17 cellular contexts compared by ENCODE assay signal in genomic region chr9:129446828-129447550, GRCh38.
DNase-seq lines count a peak whose midpoint lies in the region; ATAC-seq, FAIRE-seq and TF ChIP-seq lines count a peak whose summit lies in the region.
"Had no signal": no experiment of that assay in that cellular context is flagged by ENCODE, and none has a peak within 500 bp of the region (broad histone marks: within the 10 kb centered on the region; RNA-seq: fewer than 3 reads in every experiment).

No MANE protein-coding gene starts in this region.

- H3K9me3 ChIP-seq in astrocyte (ENCODE audit: insufficient read depth, low read depth, low read length): no peaks in the 10 kb centered on the region
- peaks cover 0 to 2% of the 10 kb centered on the region in 2 donors for H3K9me3 ChIP-seq in neuronal stem cell (replicated peaks in 1 of 2; ENCODE audit: control insufficient read depth in 2 of 2, insufficient read depth in 1 of 2, low read depth in 1 of 2, low read length in 2 of 2)
- H3K9me3 ChIP-seq in small intestine (ENCODE audit: control insufficient read depth, low read depth): no peaks in the 10 kb centered on the region

- no peaks in the 10 kb centered on the region for H4K20me1 ChIP-seq in astrocyte (ENCODE audit: insufficient read depth, low read length)

- no peak for TF ChIP-seq CTCF in astrocyte (IDR thresholded peaks at IDR 0.05; ENCODE audit: insufficient read depth, low read depth, low read length)

- H4K91ac ChIP-seq in neuronal stem cell (ENCODE audit: low read depth, low read length, poor library complexity): no peak overlapping the region

- no peak overlapping the region for H3K27ac Mint-ChIP-seq in astrocyte (ENCODE audit: unreplicated experiment)
- H3K27ac Mint-ChIP-seq: CD4-positive, alpha-beta T cell; effector memory CD8-positive, alpha-beta T cell had no signal

- H3K4me1 ChIP-seq in astrocyte (ENCODE audit: insufficient read depth, low read length): no peaks in the 10 kb centered on the region
- peaks cover 15 to 25% of the 10 kb centered on the region in 2 donors for H3K4me1 ChIP-seq in neuronal stem cell (ENCODE audit: control insufficient read depth in 2 of 2, insufficient read depth in 1 of 2, low read depth in 1 of 2, low read length in 2 of 2)
- H3K4me1 ChIP-seq in small intestine (ENCODE audit: control insufficient read depth in 2 of 2, insufficient read depth in 1 of 2, low read depth in 1 of 2, low read length in 1 of 2): no peaks in the 10 kb centered on the region
- H3K4me1 ChIP-seq: parathyroid adenoma had no signal

- no peak overlapping the region for H2BK120ac ChIP-seq in neuronal stem cell (ENCODE audit: low read depth, low read length)

- no peak overlapping the region for H4K8ac ChIP-seq in neuronal stem cell (ENCODE audit: low read depth, low read length)

- H3K36me3 Mint-ChIP-seq in astrocyte (ENCODE audit: low read depth, unreplicated experiment): peaks cover 2% of the 10 kb centered on the region

- H3K27me3 ChIP-seq in astrocyte (ENCODE audit: insufficient read depth, low read length) (no peaks in the 10 kb centered on the region), neuronal stem cell (ENCODE audit: control insufficient read depth in 3 of 3, insufficient read depth in 3 of 3, low read depth in 1 of 3, low read length in 3 of 3) (no peaks in the 10 kb centered on the region), small intestine (ENCODE audit: control insufficient read depth in 2 of 2, insufficient read depth in 2 of 2, low read length in 2 of 2) (no peaks in the 10 kb centered on the region)

- no peak overlapping the region for H2AK5ac ChIP-seq in neuronal stem cell (ENCODE audit: low read depth, low read length)

- H3K79me2 ChIP-seq in astrocyte (ENCODE audit: insufficient read depth, low read length): no peaks in the 10 kb centered on the region
- H3K79me2 ChIP-seq: parathyroid adenoma had no signal

- H3K4me3 ChIP-seq in astrocyte (ENCODE audit: insufficient read depth, low read depth, low read length) (no peak overlapping the region), neuronal stem cell (ENCODE audit: low read length in 2 of 2) (no peak overlapping the region), small intestine (ENCODE audit: low read depth in 1 of 2, low read length in 2 of 2) (no peak overlapping the region)

- H2BK12ac ChIP-seq in neuronal stem cell (ENCODE audit: low read length): no peak overlapping the region

- no peak overlapping the region for H2BK5ac ChIP-seq in neuronal stem cell (ENCODE audit: low read length)

- DNase-seq in ELF-1 (ENCODE audit: low read depth, low spot score) (peak; percentile 54), NCI-H2196 treated with DMSO at 0.1 percent for 48 hours (lab: John Stamatoyannopoulos, UW; ENCODE audit: unreplicated experiment) (peak; percentile 29), astrocyte (ENCODE audit: low read depth) (no peak), neuronal stem cell (ENCODE audit: low spot score) (no peak), small intestine (no peak)
- DNase-seq: activated CD4-positive, alpha-beta T cell treated with anti-CD3 and anti-CD28 coated beads, Interleukin-2, amount 50 U/mL, for 48 hours; CD4-positive, alpha-beta T cell; effector memory CD8-positive, alpha-beta T cell; foreskin melanocyte; NCI-H1092 treated with DMSO at 0.1 percent for 48 hours; NCI-H526 treated with DMSO at 0.1 percent for 48 hours; T1000; trophoblast cell had no signal

- H3K14ac ChIP-seq in neuronal stem cell (ENCODE audit: low read length): no peak overlapping the region

- no peak overlapping the region for H3K23ac ChIP-seq in neuronal stem cell (ENCODE audit: low read depth, low read length, poor library complexity)

- no peak for ATAC-seq in HG02642 (IDR thresholded peaks at IDR 0.05; ENCODE audit: poor library complexity, unreplicated experiment)
- ATAC-seq in GM21737 (IDR thresholded peaks at IDR 0.05; ENCODE audit: unreplicated experiment): no peak
- ATAC-seq: effector memory CD8-positive, alpha-beta T cell had no signal

- H3K27ac ChIP-seq in astrocyte (ENCODE audit: low read depth, low read length) (no peak overlapping the region), neuronal stem cell (replicated peaks; ENCODE audit: low read length) (no peak overlapping the region), small intestine (ENCODE audit: low read depth in 1 of 2, low read length in 1 of 2) (no peak overlapping the region)
- H3K27ac ChIP-seq: parathyroid adenoma had no signal

- H3K4me3 Mint-ChIP-seq in astrocyte (ENCODE audit: unreplicated experiment): no peak overlapping the region
- H3K4me3 Mint-ChIP-seq: CD4-positive, alpha-beta T cell; effector memory CD8-positive, alpha-beta T cell had no signal

- H3K18ac ChIP-seq in neuronal stem cell (ENCODE audit: low read length): no peak overlapping the region

- no peak overlapping the region for H3K4me2 ChIP-seq in astrocyte (ENCODE audit: low read length)
- no peak overlapping the region for H3K4me2 ChIP-seq in neuronal stem cell (ENCODE audit: insufficient read depth, low read length, poor library complexity, severe bottlenecking)

- peaks cover 3% of the 10 kb centered on the region for H3K9me3 Mint-ChIP-seq in astrocyte (ENCODE audit: unreplicated experiment)
- H3K9me3 Mint-ChIP-seq: CD4-positive, alpha-beta T cell; effector memory CD8-positive, alpha-beta T cell had no signal

- peaks cover 18% of the 10 kb centered on the region for H3K27me3 Mint-ChIP-seq in astrocyte (ENCODE audit: low read depth, unreplicated experiment)
- H3K27me3 Mint-ChIP-seq: effector memory CD8-positive, alpha-beta T cell had no signal

- WGBS in neuronal stem cell (ENCODE audit: extremely low coverage in 2 of 2, insufficient read length in 2 of 2, insufficient replicate concordance in 1 of 2), 2 donors: no CpG with 5 or more reads among the region's 14 CpGs
- 62 to 85% (median 82%) methylated on average over 14 of the region's 14 CpGs for WGBS in small intestine, 3 donors

- H2AFZ ChIP-seq in astrocyte (ENCODE audit: low read depth, low read length): peak overlapping the region; percentile 64
- peak overlapping the region; percentile 54 for H2AFZ ChIP-seq in neuronal stem cell (ENCODE audit: low read length)
- H2AFZ ChIP-seq: parathyroid adenoma had no signal

- H3K36me3 ChIP-seq in astrocyte (ENCODE audit: insufficient read depth, low read length): no peaks in the 10 kb centered on the region
- H3K36me3 ChIP-seq in neuronal stem cell (replicated peaks in 1 of 2; ENCODE audit: control insufficient read depth in 2 of 2, insufficient read depth in 2 of 2, low read length in 2 of 2): no peaks in the 10 kb centered on the region
- H3K36me3 ChIP-seq in small intestine (ENCODE audit: control insufficient read depth in 2 of 2, insufficient read depth in 2 of 2, low read length in 2 of 2): no peaks in the 10 kb centered on the region

- no peak for FAIRE-seq in astrocyte (lab: Jason Lieb, UNC)
- no peak for FAIRE-seq in small intestine (lab: Jason Lieb, UNC)
- FAIRE-seq: G401.6 had no signal

- peaks cover 3% of the 10 kb centered on the region for H3K4me1 Mint-ChIP-seq in astrocyte (ENCODE audit: low read depth, unreplicated experiment)

- H3K9ac ChIP-seq in astrocyte (ENCODE audit: low read length): no peak overlapping the region
- H3K9ac ChIP-seq in neuronal stem cell (ENCODE audit: low read depth, low read length, poor library complexity): no peak overlapping the region
- H3K9ac ChIP-seq: parathyroid adenoma had no signal

- H3K4ac ChIP-seq in neuronal stem cell (ENCODE audit: low read length): no peak overlapping the region

- H3K79me1 ChIP-seq in neuronal stem cell (ENCODE audit: low read depth, low read length): no peaks in the 10 kb centered on the region

- no peak overlapping the region for H2BK15ac ChIP-seq in neuronal stem cell (ENCODE audit: low read length)

Comparison
In these comparisons a context has a peak if more than half of its experiments do, and no peak if none do; other contexts are left out.
1. DNase-seq: peak in ELF-1 (single experiment) and NCI-H2196 treated with DMSO at 0.1 percent for 48 hours (single experiment); none in astrocyte (single experiment), neuronal stem cell (single experiment) and small intestine (single experiment).